Comparison of ENCODE assay signal across 8 cellular contexts in genomic region chr1:241640149-241640866, GRCh38. TPM values are rescaled to one million over a fixed set of nuclear protein-coding genes. Genes with fewer than 3 reads are reported as not detected.
DNase-seq lines count a peak whose midpoint lies in the region; ATAC-seq and TF ChIP-seq lines count a peak whose summit lies in the region.

Gene CHML, minus strand, starts transcription at chr1:241640369. Its CDS starts 4,603 bp downstream, at chr1:241635766.
Gene OPN3, minus strand, starts transcription at chr1:241640369. Its CDS starts 115 bp downstream, at chr1:241640254.

- H3K27me3 ChIP-seq in layer of hippocampus (ENCODE audit: control insufficient read depth, insufficient read depth, low read length): no peaks in the 10 kb centered on the region

- peak within 1 kb of the TSS; percentile 64 for H3K27ac ChIP-seq in layer of hippocampus (ENCODE audit: low read depth, low read length)

- DNase-seq in AG20443 (ENCODE audit: low spot score) (peak; percentile 99), NCI-H460 (ENCODE audit: extremely low read depth, low read depth) (peak; percentile 95), choroid plexus epithelial cell (ENCODE audit: low read depth) (peak; percentile 90)
- DNase-seq in activated CD4-positive, alpha-beta T cell treated with anti-CD3 and anti-CD28 coated beads for 24 hours (ENCODE audit: low read depth in 2 of 2): peak; percentile 88 to 93
- DNase-seq in stimulated activated CD4-positive, alpha-beta T cell treated with anti-CD3 and anti-CD28 coated beads, Interleukin-1b, Interleukin-23, amount 100 ng/mL, for 24 hours (ENCODE audit: low read depth in 4 of 4, low spot score in 1 of 4): peak; percentile 88 to 94 (median 90)

- TF ChIP-seq CTCF in choroid plexus epithelial cell (conservative IDR thresholded peaks at IDR 0.05; ENCODE audit: low read depth, low read length): no peak

- H3K4me3 ChIP-seq in choroid plexus epithelial cell (ENCODE audit: low read depth, low read length): peak within 1 kb of the TSS; percentile 76

- ATAC-seq in GM19043 (IDR thresholded peaks at IDR 0.05; ENCODE audit: low read depth, unreplicated experiment) (peak; percentile 83), HG03342 (IDR thresholded peaks at IDR 0.05; ENCODE audit: unreplicated experiment) (peak; percentile 90)

RNA-seq across cellular contexts. Expression of gene CHML, which starts in this region (rescaled TPM):
- total RNA-seq in NCI-H460 (2014; rRNA removed; shearing (Covaris generic)): 61.6 and 70.9 TPM in 2 replicates
- polyA plus RNA-seq in NCI-H460 (2014; cell fraction: nucleus; rRNA removed): 77.6 and 111 TPM in 2 replicates

RNA-seq across cellular contexts. Expression of gene OPN3, which starts in this region (rescaled TPM):
- 150 and 174 TPM in 2 replicates for total RNA-seq in NCI-H460 (2014; rRNA removed; shearing (Covaris generic))
- polyA plus RNA-seq in NCI-H460 (2014; cell fraction: nucleus; rRNA removed): 94.8 and 102 TPM in 2 replicates

Comparison
In these comparisons a context has a peak if more than half of its experiments do, and no peak if none do; other contexts are left out.
1. Peak in every context shown above with its lines: DNase-seq, ATAC-seq, H3K4me3 ChIP-seq and H3K27ac ChIP-seq.